10 cellular contexts compared by ENCODE assay signal in the genomic region with DNA sequence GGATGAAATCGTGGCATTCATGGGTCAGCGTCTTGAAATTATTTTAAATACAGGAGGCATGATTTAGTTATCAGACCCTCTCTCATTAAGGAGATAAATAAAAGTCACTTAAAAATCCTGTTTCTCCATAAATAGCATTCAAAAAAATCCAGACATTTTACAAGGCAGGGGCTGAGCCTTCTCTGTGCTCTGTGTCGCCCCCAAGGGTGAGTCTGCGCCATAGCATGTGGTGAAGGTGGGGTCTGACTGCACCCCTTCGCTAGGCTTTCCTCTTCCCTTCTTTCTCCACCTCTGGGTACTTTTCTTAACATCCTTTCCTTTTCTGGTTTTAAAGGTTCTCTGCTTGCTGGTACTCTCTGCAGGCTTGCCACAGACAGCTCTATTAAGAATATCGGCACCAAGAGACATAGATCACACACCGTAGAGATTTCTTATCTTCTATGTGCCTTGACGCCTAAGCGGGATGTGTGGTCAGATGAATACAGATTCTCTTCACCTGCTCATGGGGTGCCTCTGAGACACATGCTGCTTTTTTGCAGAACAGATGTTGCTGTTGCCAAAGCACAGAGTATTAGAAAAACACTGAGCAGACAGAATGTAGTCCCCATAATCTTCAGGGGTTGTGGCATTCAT. TPM values are rescaled to one million over a fixed set of nuclear protein-coding genes. Genes with fewer than 3 reads are reported as not detected.
DNase-seq lines count a peak whose midpoint lies in the region; ATAC-seq and TF ChIP-seq lines count a peak whose summit lies in the region.
"Had no signal": no experiment of that assay in that cellular context is flagged by ENCODE, and none has a peak within 500 bp of the region (broad histone marks: within the 10 kb centered on the region; RNA-seq: fewer than 3 reads in every experiment).

No MANE protein-coding gene starts in this region.

- no peaks in the 10 kb centered on the region for H3K9me2 ChIP-seq in hepatocyte (replicated peaks; ENCODE audit: insufficient read depth)

- no peak overlapping the region for H3K4me3 ChIP-seq in hepatocyte

- peaks cover 3% of the 10 kb centered on the region for H3K79me2 ChIP-seq in hepatocyte

- H3K27ac ChIP-seq in hepatocyte: no peak overlapping the region

- TF ChIP-seq CTCF in AG09319 (IDR thresholded peaks at IDR 0.05; ENCODE audit: low read depth, low read length) (peak; percentile 37), GM13977 (IDR thresholded peaks at IDR 0.05; ENCODE audit: extremely low read depth, insufficient read depth, missing control alignments) (peak; percentile 50), hepatocyte (IDR thresholded peaks at IDR 0.05; ENCODE audit: poor library complexity) (peak; percentile 27)

- H2AFZ ChIP-seq in hepatocyte: no peak overlapping the region

- H3K27me3 ChIP-seq in hepatocyte: no peaks in the 10 kb centered on the region

- H3K36me3 ChIP-seq in hepatocyte (replicated peaks; ENCODE audit: insufficient read depth, low read depth): no peaks in the 10 kb centered on the region

- no peaks in the 10 kb centered on the region for H3K4me1 ChIP-seq in hepatocyte (ENCODE audit: insufficient read depth)

- in situ Hi-C loops in GM13977 (cut with MboI; ENCODE audit: low pct_unique_long_range_greater_than_20kb, low sequenced_read_pairs, unreplicated experiment): no loop called here

- H3K9me3 ChIP-seq in hepatocyte (ENCODE audit: low read depth): no peaks in the 10 kb centered on the region

- WGBS in hepatocyte (ENCODE audit: low lambda C conversion rate, missing lambda C conversion rate): 85% methylated on average over 9 of the region's 9 CpGs

- H4K20me1 ChIP-seq in hepatocyte (ENCODE audit: insufficient read depth, poor library complexity, severe bottlenecking): no peaks in the 10 kb centered on the region

- no peak for ATAC-seq in HG02840 (IDR thresholded peaks at IDR 0.05; ENCODE audit: low FRiP score, unreplicated experiment)

- no peak overlapping the region for H3K4me2 ChIP-seq in hepatocyte

- no peak for DNase-seq in AG09319 (ENCODE audit: extremely low read depth, low read depth)
- DNase-seq in GM13977 (ENCODE audit: low spot score): no peak
- peak; percentile 49 for DNase-seq in activated CD4-positive, alpha-beta T cell treated with anti-CD3 and anti-CD28 coated beads for 48 hours
- DNase-seq in hepatocyte (ENCODE audit: low spot score): no peak
- no peak for DNase-seq in HPDE6-E6E7 (ENCODE audit: extremely low spot score)
- DNase-seq in NCI-H1694 (lab: John Stamatoyannopoulos, UW): no peak
- no peak for DNase-seq in GM19240 (ENCODE audit: insufficient read length, low spot score)

RNA-seq across cellular contexts. Expression of a gene that starts 20.1 kb away (rescaled TPM):
- total RNA-seq in hepatocyte: 0.40 TPM in 1 of 2 replicates, not detected in the other
- 0.89 TPM in 1 of 2 replicates, not detected in the other for polyA plus RNA-seq in hepatocyte
- total RNA-seq: LHCN-M2, temporal lobe had no signal

RNA-seq across cellular contexts. Expression of a gene that starts 28.6 kb away (rescaled TPM):
- not detected in 2 replicates for total RNA-seq in hepatocyte
- polyA plus RNA-seq in hepatocyte: 0.26 TPM in 1 of 2 replicates, not detected in the other
- total RNA-seq: LHCN-M2, temporal lobe had no signal

RNA-seq across cellular contexts. Expression of a gene that starts 36.1 kb away (rescaled TPM):
- 50.5 and 59.2 TPM in 2 replicates for total RNA-seq in hepatocyte
- 95.3 and 99.8 TPM in 2 replicates for polyA plus RNA-seq in hepatocyte
